ENCODE assay signal across 18 cellular contexts in genomic region chr12:29990971-29991370, GRCh38.
A peak's percentile ranks its signal among the peaks of the same experiment; 100 is the strongest.
DNase-seq lines count a peak whose midpoint lies in the region; ATAC-seq and TF ChIP-seq lines count a peak whose summit lies in the region.
"Had no signal": no experiment of that assay in that cellular context is flagged by ENCODE, and none has a peak within 500 bp of the region (broad histone marks: within the 10 kb centered on the region; RNA-seq: fewer than 3 reads in every experiment).

No MANE protein-coding gene starts in this region.

- dilution Hi-C loops in IMR-90 (cut with HindIII; ENCODE audit: low sequenced_read_pairs, unreplicated experiment): no loop called here

- H3K27ac ChIP-seq in IMR-90 (ENCODE audit: insufficient read depth, low read length) (no peak overlapping the region), SJCRH30 (peak overlapping the region; percentile 79), colonic mucosa (no peak overlapping the region)

- no peaks in the 10 kb centered on the region for H4K20me1 ChIP-seq in IMR-90 (ENCODE audit: insufficient read depth, low read length)

- H3K56ac ChIP-seq in IMR-90 (ENCODE audit: extremely low read depth, insufficient read depth, low read length): peak overlapping the region; percentile 32; the same call in 1 of the 2 replicates

- no peak overlapping the region for H3K4ac ChIP-seq in IMR-90 (ENCODE audit: low read depth, low read length)

- no peak overlapping the region for H3K4me2 ChIP-seq in IMR-90 (ENCODE audit: low read depth, low read length)

- TF ChIP-seq CTCF in IMR-90 (conservative IDR thresholded peaks at IDR 0.05; ENCODE audit: low read depth, low read length) (no peak), astrocyte of the spinal cord (IDR thresholded peaks at IDR 0.05; ENCODE audit: low read depth, low read length) (no peak), colonic mucosa (IDR thresholded peaks at IDR 0.05) (no peak)

- H3K36me3 ChIP-seq in IMR-90 (ENCODE audit: control insufficient read depth, insufficient read depth, low read length) (no peaks in the 10 kb centered on the region), SJCRH30 (no peaks in the 10 kb centered on the region), colonic mucosa (no peaks in the 10 kb centered on the region)
- H3K36me3 ChIP-seq: BE2C had no signal

- H2BK15ac ChIP-seq in IMR-90 (ENCODE audit: low read depth, low read length): no peak overlapping the region

- no peak overlapping the region for H3K23ac ChIP-seq in IMR-90 (ENCODE audit: low read depth, low read length)

- H2AFZ ChIP-seq in IMR-90 (replicated peaks; ENCODE audit: low read length, poor library complexity): no peak overlapping the region

- H4K91ac ChIP-seq in IMR-90 (ENCODE audit: insufficient read depth, low read depth, low read length): no peak overlapping the region

- no peak overlapping the region for H3K18ac ChIP-seq in IMR-90 (ENCODE audit: low read depth, low read length)

- no peak overlapping the region for H2AK5ac ChIP-seq in IMR-90 (ENCODE audit: low read depth, low read length)

- CTCF ChIA-PET in IMR-90 (lab: Yijun Ruan, JAX): no interaction called here

- H2BK20ac ChIP-seq in IMR-90 (ENCODE audit: low read depth, low read length): no peak overlapping the region

- H3K27me3 ChIP-seq in IMR-90 (ENCODE audit: control insufficient read depth, insufficient read depth, low read length) (peaks cover 2% of the 10 kb centered on the region; the same call in 1 of the 2 replicates), SJCRH30 (no peaks in the 10 kb centered on the region), colonic mucosa (no peaks in the 10 kb centered on the region)
- H3K27me3 ChIP-seq: BE2C had no signal

- H3K4me3 ChIP-seq in IMR-90 (ENCODE audit: insufficient read depth, low read depth, low read length) (no peak overlapping the region), SJCRH30 (no peak overlapping the region), astrocyte of the spinal cord (ENCODE audit: low read depth, low read length) (no peak overlapping the region), colonic mucosa (no peak overlapping the region)

- BruUV-seq in IMR-90 (replicated peaks; lab: Mats Ljungman, UMichigan): no TSS peak

- no peak overlapping the region for H3K9ac ChIP-seq in IMR-90 (ENCODE audit: low read depth, low read length)
- H3K9ac ChIP-seq in colonic mucosa (ENCODE audit: low read depth in 2 of 2, low read length in 2 of 2): no peak overlapping the region

- no peaks in the 10 kb centered on the region for H3K79me1 ChIP-seq in IMR-90 (ENCODE audit: low read depth in 1 of 2, low read length in 2 of 2)

- H3K9me3 ChIP-seq in IMR-90 (ENCODE audit: control insufficient read depth, insufficient read depth, low read length): no peaks in the 10 kb centered on the region; the same call in 1 of the 2 replicates
- H3K9me3 ChIP-seq in SJCRH30 (replicated peaks): peaks cover 4% of the 10 kb centered on the region; the same call in 1 of the 2 replicates
- H3K9me3 ChIP-seq in colonic mucosa: no peaks in the 10 kb centered on the region

- H3K14ac ChIP-seq in IMR-90 (replicated peaks; ENCODE audit: low read depth, low read length): 0 out of 2 replicates have a peak overlapping the region, but pooled peaks have one; percentile 36

- no peak overlapping the region for H2BK5ac ChIP-seq in IMR-90 (ENCODE audit: low read depth, low read length, poor library complexity, severe bottlenecking)

- in situ Hi-C loops in IMR-90 (cut with MboI; ENCODE audit: low sequenced_read_pairs) (no loop called here), astrocyte of the spinal cord (cut with HindIII; ENCODE audit: low sequenced_read_pairs) (no loop called here)

- TF ChIP-seq POLR2A in IMR-90 (IDR thresholded peaks at IDR 0.05; ENCODE audit: low read depth, low read length): no peak

- TF ChIP-seq RAD21 in IMR-90 (IDR thresholded peaks at IDR 0.05; ENCODE audit: low read length): no peak

- H4K8ac ChIP-seq in IMR-90 (ENCODE audit: low read depth in 2 of 2, low read length in 2 of 2): no peak overlapping the region

- POLR2A ChIA-PET in IMR-90 (lab: Charles Lee; ENCODE audit: unreplicated experiment): no interaction called here

- no peaks in the 10 kb centered on the region for H3K9me1 ChIP-seq in IMR-90 (ENCODE audit: insufficient read depth, low read length)

- 0 out of 2 replicates have a peak overlapping the region, but pooled peaks have one; percentile 29 for H2BK120ac ChIP-seq in IMR-90 (ENCODE audit: low read depth, low read length)

- H3K4me1 ChIP-seq in IMR-90 (ENCODE audit: control insufficient read depth, insufficient read depth, low read length) (no peaks in the 10 kb centered on the region), SJCRH30 (peaks cover 21% of the 10 kb centered on the region), colonic mucosa (no peaks in the 10 kb centered on the region)
- H3K4me1 ChIP-seq: BE2C had no signal

- no CpG with 5 or more reads among the region's 4 CpGs for WGBS in IMR-90 (ENCODE audit: extremely low coverage in 2 of 2, insufficient read length in 1 of 2), 2 experiments

- DNase-seq in IMR-90: peak; percentile 2
- DNase-seq in SJCRH30: peak; percentile 52 to 53
- peak; percentile 28 for DNase-seq in astrocyte of the spinal cord (ENCODE audit: low read depth, low spot score)
- no peak for DNase-seq in epidermal melanocyte (ENCODE audit: insufficient read length, low spot score)
- DNase-seq in colonic mucosa: no peak
- DNase-seq: BE2C, H9, HFFc6, KBM-7, NCI-H1092 treated with DMSO at 0.1 percent for 48 hours, NCI-H2029 treated with DMSO at 0.1 percent for 48 hours, NCI-H226, NCI-H510A treated with DMSO at 0.1 percent for 48 hours, Right ventricle myocardium superior, SW 1271 had no signal

- H4K5ac ChIP-seq in IMR-90 (ENCODE audit: low read depth, low read length): no peak overlapping the region

- intact Hi-C loops in IMR-90 (cut with micrococcal nuclease) (no loop called here), colonic mucosa (cut with DNase I) (no loop called here)

- no peak overlapping the region for H2AK9ac ChIP-seq in IMR-90 (replicated peaks; ENCODE audit: low read depth, low read length, poor library complexity)

- ATAC-seq in IMR-90 (ENCODE audit: low read depth) (no peak), GM21390 (IDR thresholded peaks at IDR 0.05; ENCODE audit: unreplicated experiment) (no peak), GM18502 (IDR thresholded peaks at IDR 0.05; ENCODE audit: poor library complexity, unreplicated experiment) (no peak)
- ATAC-seq: HepG2 had no signal

TF ChIP-seq in IMR-90, 13 proteins besides CTCF, POLR2A, EP300 and RAD21:
- TF ChIP-seq CHD1 (IDR thresholded peaks at IDR 0.05; ENCODE audit: low read depth, low read length) (no peak), NFE2L2 (IDR thresholded peaks at IDR 0.05; ENCODE audit: low read depth, low read length) (no peak), FOS (IDR thresholded peaks at IDR 0.05; ENCODE audit: low read depth, low read length) (no peak), MAZ (IDR thresholded peaks at IDR 0.05; ENCODE audit: borderline replicate concordance, low read depth, low read length) (no peak), USF2 (IDR thresholded peaks at IDR 0.05; ENCODE audit: low read depth, low read length) (no peak), CEBPB (IDR thresholded peaks at IDR 0.05; ENCODE audit: low read depth, low read length) (no peak), RFX5 (IDR thresholded peaks at IDR 0.05; ENCODE audit: low read depth, low read length) (no peak), SMC3 (IDR thresholded peaks at IDR 0.05; ENCODE audit: low read depth, low read length) (no peak), MAFK (IDR thresholded peaks at IDR 0.05; ENCODE audit: low read depth, low read length) (no peak), RCOR1 (IDR thresholded peaks at IDR 0.05; ENCODE audit: insufficient replicate concordance, low read length) (no peak), MXI1 (IDR thresholded peaks at IDR 0.05; ENCODE audit: borderline replicate concordance, low read depth, low read length) (no peak), BHLHE40 (IDR thresholded peaks at IDR 0.05; ENCODE audit: low read depth, low read length) (no peak)
- TF ChIP-seq, protein P1, sequence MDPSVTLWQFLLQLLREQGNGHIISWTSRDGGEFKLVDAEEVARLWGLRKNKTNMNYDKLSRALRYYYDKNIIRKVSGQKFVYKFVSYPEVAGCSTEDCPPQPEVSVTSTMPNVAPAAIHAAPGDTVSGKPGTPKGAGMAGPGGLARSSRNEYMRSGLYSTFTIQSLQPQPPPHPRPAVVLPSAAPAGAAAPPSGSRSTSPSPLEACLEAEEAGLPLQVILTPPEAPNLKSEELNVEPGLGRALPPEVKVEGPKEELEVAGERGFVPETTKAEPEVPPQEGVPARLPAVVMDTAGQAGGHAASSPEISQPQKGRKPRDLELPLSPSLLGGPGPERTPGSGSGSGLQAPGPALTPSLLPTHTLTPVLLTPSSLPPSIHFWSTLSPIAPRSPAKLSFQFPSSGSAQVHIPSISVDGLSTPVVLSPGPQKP (IDR thresholded peaks at IDR 0.05; ENCODE audit: borderline replicate concordance, low read depth, low read length): no peak

Comparison
In these comparisons a context has a peak if more than half of its experiments do, and no peak if none do; other contexts are left out.
1. DNase-seq: peak in IMR-90 (single experiment), SJCRH30 (2 of 2) and astrocyte of the spinal cord (single experiment); none in epidermal melanocyte (single experiment) and colonic mucosa (single experiment).